1 cellular context compared by ENCODE assay signal in the genomic region with DNA sequence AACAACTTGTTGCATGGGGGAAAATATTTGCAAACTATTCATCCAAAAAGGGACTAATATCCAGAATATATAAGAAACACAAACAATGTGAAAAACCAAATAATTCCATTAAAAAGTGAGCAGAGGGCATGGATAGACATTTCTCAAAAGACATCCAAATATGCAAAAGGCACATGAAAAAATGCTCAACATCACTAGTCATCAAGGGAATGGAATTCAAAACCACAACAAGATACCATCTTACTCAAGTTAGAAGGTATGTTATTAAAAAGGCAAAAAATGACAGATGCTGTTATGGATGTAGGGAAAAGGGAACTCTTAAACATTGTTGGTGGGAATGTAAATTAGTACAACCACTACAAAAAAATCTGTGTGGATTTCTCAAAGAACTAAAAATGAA.
TF ChIP-seq lines count a peak whose summit lies in the region.

No MANE protein-coding gene starts in this region.

TF ChIP-seq in HEK293T, 16 proteins besides CTCF, POLR2A, EP300 and RAD21 (continued from another document):
- TF ChIP-seq, protein P1, sequence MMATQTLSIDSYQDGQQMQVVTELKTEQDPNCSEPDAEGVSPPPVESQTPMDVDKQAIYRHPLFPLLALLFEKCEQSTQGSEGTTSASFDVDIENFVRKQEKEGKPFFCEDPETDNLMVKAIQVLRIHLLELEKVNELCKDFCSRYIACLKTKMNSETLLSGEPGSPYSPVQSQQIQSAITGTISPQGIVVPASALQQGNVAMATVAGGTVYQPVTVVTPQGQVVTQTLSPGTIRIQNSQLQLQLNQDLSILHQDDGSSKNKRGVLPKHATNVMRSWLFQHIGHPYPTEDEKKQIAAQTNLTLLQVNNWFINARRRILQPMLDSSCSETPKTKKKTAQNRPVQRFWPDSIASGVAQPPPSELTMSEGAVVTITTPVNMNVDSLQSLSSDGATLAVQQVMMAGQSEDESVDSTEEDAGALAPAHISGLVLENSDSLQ (IDR thresholded peaks at IDR 0.05): no peak
- no peak for TF ChIP-seq FOXK2 (IDR thresholded peaks at IDR 0.05)
